1 cellular context compared by ENCODE assay signal in genomic region chr1:184025242-184025675, GRCh38.
TF ChIP-seq lines count a peak whose summit lies in the region.

No MANE protein-coding gene starts in this region.

TF ChIP-seq in HepG2, 621 proteins besides CTCF, POLR2A, EP300 and RAD21 (continued from another document):
- TF ChIP-seq ZNF782 (CRISPR knock-in tag; IDR thresholded peaks at IDR 0.05; ENCODE audit: borderline replicate concordance), result no peak
- TF ChIP-seq SNRNP70 (IDR thresholded peaks at IDR 0.05; ENCODE audit: low read depth, low read length), result no peak
- TF ChIP-seq, protein P1, sequence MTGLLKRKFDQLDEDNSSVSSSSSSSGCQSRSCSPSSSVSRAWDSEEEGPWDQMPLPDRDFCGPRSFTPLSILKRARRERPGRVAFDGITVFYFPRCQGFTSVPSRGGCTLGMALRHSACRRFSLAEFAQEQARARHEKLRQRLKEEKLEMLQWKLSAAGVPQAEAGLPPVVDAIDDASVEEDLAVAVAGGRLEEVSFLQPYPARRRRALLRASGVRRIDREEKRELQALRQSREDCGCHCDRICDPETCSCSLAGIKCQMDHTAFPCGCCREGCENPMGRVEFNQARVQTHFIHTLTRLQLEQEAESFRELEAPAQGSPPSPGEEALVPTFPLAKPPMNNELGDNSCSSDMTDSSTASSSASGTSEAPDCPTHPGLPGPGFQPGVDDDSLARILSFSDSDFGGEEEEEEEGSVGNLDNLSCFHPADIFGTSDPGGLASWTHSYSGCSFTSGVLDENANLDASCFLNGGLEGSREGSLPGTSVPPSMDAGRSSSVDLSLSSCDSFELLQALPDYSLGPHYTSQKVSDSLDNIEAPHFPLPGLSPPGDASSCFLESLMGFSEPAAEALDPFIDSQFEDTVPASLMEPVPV (CRISPR knock-in tag; IDR thresholded peaks at IDR 0.05), result no peak
- TF ChIP-seq FOXA1 (IDR thresholded peaks at IDR 0.05), result no peak
- TF ChIP-seq FOXA1 (CRISPR knock-in tag; IDR thresholded peaks at IDR 0.05), result peak; percentile 3; the same call in 1 of the 2 replicates
- TF ChIP-seq ARNTL (CRISPR knock-in tag; IDR thresholded peaks at IDR 0.05), result no peak
- no peak for TF ChIP-seq EEA1 (CRISPR knock-in tag; IDR thresholded peaks at IDR 0.05; ENCODE audit: borderline replicate concordance)
- TF ChIP-seq, protein P2, sequence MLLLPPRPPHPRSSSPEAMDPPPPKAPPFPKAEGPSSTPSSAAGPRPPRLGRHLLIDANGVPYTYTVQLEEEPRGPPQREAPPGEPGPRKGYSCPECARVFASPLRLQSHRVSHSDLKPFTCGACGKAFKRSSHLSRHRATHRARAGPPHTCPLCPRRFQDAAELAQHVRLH (CRISPR knock-in tag; IDR thresholded peaks at IDR 0.05; ENCODE audit: borderline replicate concordance, low read depth), result no peak
- peak; percentile 95 for TF ChIP-seq SIX4 (CRISPR knock-in tag; IDR thresholded peaks at IDR 0.05)
- TF ChIP-seq CEBPB (IDR thresholded peaks at IDR 0.05; ENCODE audit: borderline replicate concordance, low read depth, low read length), result no peak
- TF ChIP-seq THAP8 (CRISPR knock-in tag; IDR thresholded peaks at IDR 0.05; ENCODE audit: borderline replicate concordance), result no peak
- no peak for TF ChIP-seq NFE2L2 (IDR thresholded peaks at IDR 0.05; ENCODE audit: low read length)
- TF ChIP-seq, protein P3, sequence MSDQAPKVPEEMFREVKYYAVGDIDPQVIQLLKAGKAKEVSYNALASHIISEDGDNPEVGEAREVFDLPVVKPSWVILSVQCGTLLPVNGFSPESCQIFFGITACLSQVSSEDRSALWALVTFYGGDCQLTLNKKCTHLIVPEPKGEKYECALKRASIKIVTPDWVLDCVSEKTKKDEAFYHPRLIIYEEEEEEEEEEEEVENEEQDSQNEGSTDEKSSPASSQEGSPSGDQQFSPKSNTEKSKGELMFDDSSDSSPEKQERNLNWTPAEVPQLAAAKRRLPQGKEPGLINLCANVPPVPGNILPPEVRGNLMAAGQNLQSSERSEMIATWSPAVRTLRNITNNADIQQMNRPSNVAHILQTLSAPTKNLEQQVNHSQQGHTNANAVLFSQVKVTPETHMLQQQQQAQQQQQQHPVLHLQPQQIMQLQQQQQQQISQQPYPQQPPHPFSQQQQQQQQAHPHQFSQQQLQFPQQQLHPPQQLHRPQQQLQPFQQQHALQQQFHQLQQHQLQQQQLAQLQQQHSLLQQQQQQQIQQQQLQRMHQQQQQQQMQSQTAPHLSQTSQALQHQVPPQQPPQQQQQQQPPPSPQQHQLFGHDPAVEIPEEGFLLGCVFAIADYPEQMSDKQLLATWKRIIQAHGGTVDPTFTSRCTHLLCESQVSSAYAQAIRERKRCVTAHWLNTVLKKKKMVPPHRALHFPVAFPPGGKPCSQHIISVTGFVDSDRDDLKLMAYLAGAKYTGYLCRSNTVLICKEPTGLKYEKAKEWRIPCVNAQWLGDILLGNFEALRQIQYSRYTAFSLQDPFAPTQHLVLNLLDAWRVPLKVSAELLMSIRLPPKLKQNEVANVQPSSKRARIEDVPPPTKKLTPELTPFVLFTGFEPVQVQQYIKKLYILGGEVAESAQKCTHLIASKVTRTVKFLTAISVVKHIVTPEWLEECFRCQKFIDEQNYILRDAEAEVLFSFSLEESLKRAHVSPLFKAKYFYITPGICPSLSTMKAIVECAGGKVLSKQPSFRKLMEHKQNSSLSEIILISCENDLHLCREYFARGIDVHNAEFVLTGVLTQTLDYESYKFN (CRISPR knock-in tag; conservative IDR thresholded peaks at IDR 0.05), result peak; percentile 25; the same call in 1 of the 2 replicates
- no peak for TF ChIP-seq ZNF3 (CRISPR knock-in tag; IDR thresholded peaks at IDR 0.05)
- no peak for TF ChIP-seq ZBTB20 (CRISPR knock-in tag; IDR thresholded peaks at IDR 0.05; ENCODE audit: borderline replicate concordance, low read depth)
- 0 out of 2 replicates have a peak, but pooled peaks have one; percentile 2 for TF ChIP-seq PITX1 (CRISPR knock-in tag; IDR thresholded peaks at IDR 0.05)
- no peak for TF ChIP-seq ZNF775 (CRISPR knock-in tag; IDR thresholded peaks at IDR 0.05; ENCODE audit: borderline replicate concordance)
- peak; percentile 23; the same call in 1 of the 2 replicates for TF ChIP-seq CREM (IDR thresholded peaks at IDR 0.05)
- no peak for TF ChIP-seq CREM (CRISPR knock-in tag; IDR thresholded peaks at IDR 0.05)
TF ChIP-seq in HepG2: peak in this region for 19.
